In the genomic region with DNA sequence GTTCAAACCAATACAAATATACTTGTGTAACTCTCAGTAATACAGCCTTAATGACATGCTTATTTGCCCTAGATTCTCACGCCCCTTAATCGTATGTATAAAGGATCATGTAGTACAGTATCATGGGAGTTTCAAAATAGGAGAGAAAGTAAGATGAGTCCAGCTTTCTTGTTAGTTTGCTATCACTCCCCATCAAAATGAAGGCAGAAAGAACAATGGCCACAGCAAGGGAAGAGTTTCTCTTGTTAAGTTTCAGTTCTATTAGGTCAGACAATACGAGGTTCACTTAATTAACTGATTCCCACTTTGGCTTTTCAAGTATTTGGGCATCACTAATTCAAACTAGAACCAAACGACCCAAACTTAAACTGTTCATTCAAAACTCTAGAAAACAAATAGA, we compare ENCODE assay signal across 1 cellular context.
TF ChIP-seq lines count a peak whose summit lies in the region.

No MANE protein-coding gene starts in this region.

TF ChIP-seq in HepG2, 621 proteins besides CTCF, POLR2A, EP300 and RAD21:
- TF ChIP-seq ZNF569 (CRISPR knock-in tag; IDR thresholded peaks at IDR 0.05; ENCODE audit: borderline replicate concordance): no peak
- TF ChIP-seq, protein P1, sequence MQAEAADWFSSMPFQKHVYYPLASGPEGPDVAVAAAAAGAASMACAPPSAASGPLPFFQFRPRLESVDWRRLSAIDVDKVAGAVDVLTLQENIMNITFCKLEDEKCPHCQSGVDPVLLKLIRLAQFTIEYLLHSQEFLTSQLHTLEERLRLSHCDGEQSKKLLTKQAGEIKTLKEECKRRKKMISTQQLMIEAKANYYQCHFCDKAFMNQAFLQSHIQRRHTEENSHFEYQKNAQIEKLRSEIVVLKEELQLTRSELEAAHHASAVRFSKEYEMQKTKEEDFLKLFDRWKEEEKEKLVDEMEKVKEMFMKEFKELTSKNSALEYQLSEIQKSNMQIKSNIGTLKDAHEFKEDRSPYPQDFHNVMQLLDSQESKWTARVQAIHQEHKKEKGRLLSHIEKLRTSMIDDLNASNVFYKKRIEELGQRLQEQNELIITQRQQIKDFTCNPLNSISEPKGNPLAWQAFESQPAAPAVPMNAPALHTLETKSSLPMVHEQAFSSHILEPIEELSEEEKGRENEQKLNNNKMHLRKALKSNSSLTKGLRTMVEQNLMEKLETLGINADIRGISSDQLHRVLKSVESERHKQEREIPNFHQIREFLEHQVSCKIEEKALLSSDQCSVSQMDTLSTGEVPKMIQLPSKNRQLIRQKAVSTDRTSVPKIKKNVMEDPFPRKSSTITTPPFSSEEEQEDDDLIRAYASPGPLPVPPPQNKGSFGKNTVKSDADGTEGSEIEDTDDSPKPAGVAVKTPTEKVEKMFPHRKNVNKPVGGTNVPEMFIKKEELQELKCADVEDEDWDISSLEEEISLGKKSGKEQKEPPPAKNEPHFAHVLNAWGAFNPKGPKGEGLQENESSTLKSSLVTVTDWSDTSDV (CRISPR knock-in tag; IDR thresholded peaks at IDR 0.05): no peak
- no peak for TF ChIP-seq ZSCAN25 (CRISPR knock-in tag; IDR thresholded peaks at IDR 0.05)
- no peak for TF ChIP-seq HOMEZ (CRISPR knock-in tag; IDR thresholded peaks at IDR 0.05; ENCODE audit: low read depth)
- no peak for TF ChIP-seq RNF2 (conservative IDR thresholded peaks at IDR 0.05; ENCODE audit: low read depth)
- no peak for TF ChIP-seq AGO1 (IDR thresholded peaks at IDR 0.05; ENCODE audit: low read depth, low read length, poor library complexity, severe bottlenecking)
- TF ChIP-seq, protein P2, sequence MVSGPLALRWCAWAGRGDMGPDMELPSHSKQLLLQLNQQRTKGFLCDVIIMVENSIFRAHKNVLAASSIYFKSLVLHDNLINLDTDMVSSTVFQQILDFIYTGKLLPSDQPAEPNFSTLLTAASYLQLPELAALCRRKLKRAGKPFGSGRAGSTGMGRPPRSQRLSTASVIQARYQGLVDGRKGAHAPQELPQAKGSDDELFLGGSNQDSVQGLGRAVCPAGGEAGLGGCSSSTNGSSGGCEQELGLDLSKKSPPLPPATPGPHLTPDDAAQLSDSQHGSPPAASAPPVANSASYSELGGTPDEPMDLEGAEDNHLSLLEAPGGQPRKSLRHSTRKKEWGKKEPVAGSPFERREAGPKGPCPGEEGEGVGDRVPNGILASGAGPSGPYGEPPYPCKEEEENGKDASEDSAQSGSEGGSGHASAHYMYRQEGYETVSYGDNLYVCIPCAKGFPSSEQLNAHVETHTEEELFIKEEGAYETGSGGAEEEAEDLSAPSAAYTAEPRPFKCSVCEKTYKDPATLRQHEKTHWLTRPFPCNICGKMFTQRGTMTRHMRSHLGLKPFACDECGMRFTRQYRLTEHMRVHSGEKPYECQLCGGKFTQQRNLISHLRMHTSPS (CRISPR knock-in tag; IDR thresholded peaks at IDR 0.05; ENCODE audit: low read depth): no peak
- TF ChIP-seq ZNF564 (CRISPR knock-in tag; IDR thresholded peaks at IDR 0.05): no peak
